In genomic region chr20:2872304-2873009, GRCh38 we compare ENCODE assay signal across 8 cellular contexts. TPM values are rescaled to one million over a fixed set of nuclear protein-coding genes. Genes with fewer than 3 reads are reported as not detected.
DNase-seq lines count a peak whose midpoint lies in the region; ATAC-seq, FAIRE-seq and TF ChIP-seq lines count a peak whose summit lies in the region.

No MANE protein-coding gene starts in this region.

- peak overlapping the region; percentile 32 for H4K91ac ChIP-seq in H1 (replicated peaks; ENCODE audit: insufficient read length, low read length)

- H2BK12ac ChIP-seq in H1 (ENCODE audit: low read depth, low read length) = peak overlapping the region; percentile 4; the same call in 1 of the 2 replicates

- H3K18ac ChIP-seq in H1 (ENCODE audit: extremely low read depth, low read length) = peak overlapping the region; percentile 49

- H3K9ac ChIP-seq in H1 (replicated peaks in 1 of 4; ENCODE audit: extremely low read depth in 1 of 4, low read depth in 3 of 4, low read length in 3 of 4) = peak overlapping the region in 2 of 4 experiments; percentile 26 to 76; a peak in 4 of 7 replicates

- H3K9me3 ChIP-seq in H1 (ENCODE audit: insufficient read depth in 2 of 2, low read depth in 1 of 2, low read length in 1 of 2) = no peaks in the 10 kb centered on the region

- no peak overlapping the region for H2AK5ac ChIP-seq in H1 (ENCODE audit: low read depth, low read length)

- H3K79me1 ChIP-seq in H1 (ENCODE audit: low read depth, low read length) = 0 out of 2 replicates have a peak, but pooled peaks cover 4% of the 10 kb centered on the region

- peak overlapping the region; percentile 36 for H4K5ac ChIP-seq in H1 (ENCODE audit: insufficient read length, low read depth, low read length)

- H3K23ac ChIP-seq in H1 (ENCODE audit: insufficient read length) = no peak overlapping the region

- H3K14ac ChIP-seq in H1 (ENCODE audit: insufficient read length) = no peak overlapping the region

- 0 out of 2 replicates have a peak overlapping the region, but pooled peaks have one; percentile 40 for H2BK15ac ChIP-seq in H1 (ENCODE audit: low read length)

- peak; percentile 25 to 41; a peak in 3 of 4 replicates for TF ChIP-seq RAD21 in H1 (IDR thresholded peaks at IDR 0.05 in 1 of 2, conservative IDR thresholded peaks at IDR 0.05 in 1 of 2; ENCODE audit: low read depth in 2 of 2, low read length in 2 of 2)

- H4K8ac ChIP-seq in H1 (ENCODE audit: extremely low read depth, insufficient read depth, low read length) = peak overlapping the region; percentile 88; the same call in 1 of the 2 replicates

- peak overlapping the region; percentile 70 to 82 (median 78) for H3K4me3 ChIP-seq in H1 (ENCODE audit: extremely low read depth in 1 of 4, insufficient read depth in 2 of 4, low read depth in 3 of 4, low read length in 4 of 4)

- H3K4ac ChIP-seq in H1 (replicated peaks; ENCODE audit: insufficient read length, low read depth, low read length) = peak overlapping the region; percentile 24

- FAIRE-seq in H1 (lab: Jason Lieb, UNC) = no peak

- H3K36me3 ChIP-seq in H1 (ENCODE audit: control insufficient read depth in 2 of 4, insufficient read depth in 4 of 4, low read length in 3 of 4) = 0 out of 8 replicates have a peak, but pooled peaks cover 0 to 3% (median 0%) of the 10 kb centered on the region in 4 experiments

- H2AFZ ChIP-seq in H1 (ENCODE audit: low read length) = peak overlapping the region; percentile 94

- no peak for TF ChIP-seq EP300 in H1 (IDR thresholded peaks at IDR 0.05; ENCODE audit: borderline replicate concordance in 1 of 2, low read depth in 2 of 2, low read length in 2 of 2)

- peak overlapping the region; percentile 70 for H2BK120ac ChIP-seq in H1 (replicated peaks; ENCODE audit: low read depth, low read length)

- peak overlapping the region; percentile 65 to 96 for H3K4me2 ChIP-seq in H1 (ENCODE audit: insufficient read depth in 1 of 2, low read depth in 2 of 2, low read length in 2 of 2)

- H3K23me2 ChIP-seq in H1 (ENCODE audit: low read depth, low read length) = peaks cover 12% of the 10 kb centered on the region

- WGBS in H1 (ENCODE audit: extremely low coverage in 1 of 2, insufficient coverage in 1 of 2, insufficient read length in 1 of 2, insufficient replicate concordance in 2 of 2, low coverage in 1 of 2, low lambda C conversion rate in 2 of 2, missing lambda C conversion rate in 1 of 2), 2 experiments = 1% methylated on average over 52 of the region's 62 CpGs; no CpG with 5 or more reads in 1 of the 2 experiments

- peaks cover 0 to 37% of the 10 kb centered on the region in 2 experiments; a peak in 3 of 4 replicates for H3K79me2 ChIP-seq in H1 (ENCODE audit: control insufficient read depth in 1 of 2, insufficient read depth in 2 of 2, low read length in 2 of 2)

- H3K27ac ChIP-seq in H1 (ENCODE audit: low read depth, low read length) = peak overlapping the region; percentile 8; the same call in 1 of the 2 replicates

- POLR2A ChIA-PET in H1 (lab: Charles Lee; ENCODE audit: partially characterized antibody) = interaction anchor here (0.6 to 1.7 kb wide), 9 partner anchors 13 to 209 kb away, joined by 3 to 6 read pairs (median 4); partner anchors contain the start of gene IDH3B

- H3K56ac ChIP-seq in H1 (replicated peaks; ENCODE audit: insufficient read length, low read depth, low read length) = peak overlapping the region; percentile 83

- peak; percentile 74 for TF ChIP-seq CTCF in GM10266 (IDR thresholded peaks at IDR 0.05; ENCODE audit: control insufficient read depth, insufficient read depth, low read depth, missing control alignments)
- TF ChIP-seq CTCF in H1 (IDR thresholded peaks at IDR 0.05; ENCODE audit: control extremely low read depth in 1 of 3, insufficient read depth in 1 of 3, low read depth in 1 of 3, low read length in 3 of 3) = peak; percentile 41 to 50 (median 46)

- H3K27me3 ChIP-seq in H1 (replicated peaks in 1 of 4; ENCODE audit: control insufficient read depth in 3 of 4, extremely low read depth in 1 of 4, insufficient read depth in 3 of 4, low read length in 3 of 4) = peaks cover 0 to 24% (median 14%) of the 10 kb centered on the region in 4 experiments; a peak in 5 of 7 replicates

- peaks cover 3 to 8% of the 10 kb centered on the region in 2 experiments for H4K20me1 ChIP-seq in H1 (replicated peaks in 1 of 2; ENCODE audit: control insufficient read depth in 1 of 2, insufficient read depth in 2 of 2, low read length in 2 of 2)

- H2BK20ac ChIP-seq in H1 (ENCODE audit: low read length) = no peak overlapping the region

- H2BK5ac ChIP-seq in H1 (ENCODE audit: low read depth, low read length) = no peak overlapping the region; the same call in 1 of the 2 replicates

- CTCF ChIA-PET in H1 (lab: Charles Lee; ENCODE audit: partially characterized antibody) = interaction anchor here (0.6 to 1.4 kb wide), 5 partner anchors 8 to 129 kb away, joined by 3 to 5 read pairs (median 3); no protein-coding TSS in a partner anchor

- TF ChIP-seq POLR2A in H1 (IDR thresholded peaks at IDR 0.05; ENCODE audit: control extremely low read depth in 1 of 2, low read depth in 2 of 2, low read length in 2 of 2) = no peak; a peak in 1 of 3 replicates

- ATAC-seq in HG02763 (IDR thresholded peaks at IDR 0.05; ENCODE audit: unreplicated experiment) = peak; percentile 29
- ATAC-seq in GM21737 (IDR thresholded peaks at IDR 0.05; ENCODE audit: unreplicated experiment) = no peak

- DNase-seq in GM10266 (ENCODE audit: extremely low spot score) (peak; percentile 75), NCI-H510A (lab: John Stamatoyannopoulos, UW) (peak; percentile 39), H1 (ENCODE audit: low read depth in 1 of 2, low spot score in 2 of 2) (peak in 1 of 2 experiments; percentile 86), middle frontal gyrus (ENCODE audit: extremely low spot score, low spot score) (peak; percentile 49)
- peak; percentile 90 for DNase-seq in activated CD8-positive, alpha-beta memory T cell treated with anti-CD3 and anti-CD28 coated beads for 24 hours
- DNase-seq in stimulated activated CD8-positive, alpha-beta memory T cell treated with anti-CD3 and anti-CD28 coated beads, Interleukin-2, amount 100 ng/mL, for 48 hours (ENCODE audit: low read depth in 2 of 2) = peak; percentile 68 to 74

- peaks cover 0 to 7% (median 4%) of the 10 kb centered on the region in 4 experiments; a peak in 6 of 7 replicates for H3K4me1 ChIP-seq in H1 (replicated peaks in 1 of 4; ENCODE audit: control insufficient read depth in 3 of 4, insufficient read depth in 4 of 4, low read length in 3 of 4)

RNA-seq across cellular contexts. Expression of gene PTPRA, which starts 0.8 kb away (rescaled TPM):
- total RNA-seq in H1 (2021; fragmentation: NEBNext Ultra II Directional; extraction: Animal tissue kit (Norgen Biotek cat#: 25700)) = 46.8 and 51.3 TPM in 2 replicates
- polyA plus RNA-seq in H1 (2011; rRNA removed) = 31.2 and 47.7 TPM in 2 replicates
- 50.5 TPM for polyA plus RNA-seq in H1 (2011; cell fraction: cytosol; rRNA removed)
- 49.3 TPM for polyA plus RNA-seq in H1 (2011; cell fraction: nucleus; rRNA removed)
- 39.8 to 49.7 TPM (median 43.5 TPM) in 4 replicates for polyA plus RNA-seq in H1 (2012, experiment 1 of 2)
- 17.8 TPM for polyA plus RNA-seq in H1 (2012, experiment 2 of 2)
- polyA plus RNA-seq in H1 (2013, experiment 1 of 2) = 84.1 TPM
- 101 TPM for polyA plus RNA-seq in H1 (2013, experiment 2 of 2)
- polyA minus RNA-seq in H1 (2011; rRNA and poly(A)+ RNA removed) = 56.8 and 93.4 TPM in 2 replicates
- 28.1 TPM for polyA minus RNA-seq in H1 (2011; cell fraction: cytosol; rRNA and poly(A)+ RNA removed)
- polyA minus RNA-seq in H1 (2011; cell fraction: nucleus; rRNA and poly(A)+ RNA removed) = 44.6 TPM

RNA-seq across cellular contexts. Expression of gene VPS16, which starts 31.9 kb away (rescaled TPM):
- total RNA-seq in H1 (2021; fragmentation: NEBNext Ultra II Directional; extraction: Animal tissue kit (Norgen Biotek cat#: 25700)) = 22.6 and 25.9 TPM in 2 replicates
- 23.8 and 26.8 TPM in 2 replicates for polyA plus RNA-seq in H1 (2011; rRNA removed)
- polyA plus RNA-seq in H1 (2011; cell fraction: cytosol; rRNA removed) = 27.6 TPM
- 100 TPM for polyA plus RNA-seq in H1 (2011; cell fraction: nucleus; rRNA removed)
- 23.2 to 34.5 TPM (median 32.4 TPM) in 4 replicates for polyA plus RNA-seq in H1 (2012, experiment 1 of 2)
- polyA plus RNA-seq in H1 (2012, experiment 2 of 2) = 16.8 TPM
- 13.7 TPM for polyA plus RNA-seq in H1 (2013, experiment 1 of 2)
- polyA plus RNA-seq in H1 (2013, experiment 2 of 2) = 12.5 TPM
- polyA minus RNA-seq in H1 (2011; rRNA and poly(A)+ RNA removed) = 25.5 and 26.0 TPM in 2 replicates
- 16.0 TPM for polyA minus RNA-seq in H1 (2011; cell fraction: cytosol; rRNA and poly(A)+ RNA removed)
- 23.4 TPM for polyA minus RNA-seq in H1 (2011; cell fraction: nucleus; rRNA and poly(A)+ RNA removed)

RNA-seq across cellular contexts. Expression of gene PCED1A, which starts 32.0 kb away (rescaled TPM):
- total RNA-seq in H1 (2021; fragmentation: NEBNext Ultra II Directional; extraction: Animal tissue kit (Norgen Biotek cat#: 25700)) = 13.4 and 14.6 TPM in 2 replicates
- 18.9 and 30.8 TPM in 2 replicates for polyA plus RNA-seq in H1 (2011; rRNA removed)
- polyA plus RNA-seq in H1 (2011; cell fraction: cytosol; rRNA removed) = 21.9 TPM
- 97.9 TPM for polyA plus RNA-seq in H1 (2011; cell fraction: nucleus; rRNA removed)
- 11.9 to 22.8 TPM (median 19.8 TPM) in 4 replicates for polyA plus RNA-seq in H1 (2012, experiment 1 of 2)
- 11.9 TPM for polyA plus RNA-seq in H1 (2012, experiment 2 of 2)
- 21.5 TPM for polyA plus RNA-seq in H1 (2013, experiment 1 of 2)
- 21.1 TPM for polyA plus RNA-seq in H1 (2013, experiment 2 of 2)
- polyA minus RNA-seq in H1 (2011; rRNA and poly(A)+ RNA removed) = 2.6 and 3.8 TPM in 2 replicates
- 7.5 TPM for polyA minus RNA-seq in H1 (2011; cell fraction: cytosol; rRNA and poly(A)+ RNA removed)
- 9.9 TPM for polyA minus RNA-seq in H1 (2011; cell fraction: nucleus; rRNA and poly(A)+ RNA removed)

RNA-seq across cellular contexts. Expression of gene TMEM239, which starts 56.3 kb away (rescaled TPM):
- not detected in 2 replicates for total RNA-seq in H1 (2021; fragmentation: NEBNext Ultra II Directional; extraction: Animal tissue kit (Norgen Biotek cat#: 25700))
- polyA plus RNA-seq in H1 (2011; rRNA removed) = not detected in 2 replicates
- not detected for polyA plus RNA-seq in H1 (2011; cell fraction: cytosol; rRNA removed)
- not detected for polyA plus RNA-seq in H1 (2011; cell fraction: nucleus; rRNA removed)
- polyA plus RNA-seq in H1 (2012, experiment 1 of 2) = not detected in 4 replicates
- polyA plus RNA-seq in H1 (2012, experiment 2 of 2) = not detected
- polyA plus RNA-seq in H1 (2013, experiment 1 of 2) = not detected
- not detected for polyA plus RNA-seq in H1 (2013, experiment 2 of 2)
- polyA minus RNA-seq in H1 (2011; rRNA and poly(A)+ RNA removed) = not detected in 2 replicates
- polyA minus RNA-seq in H1 (2011; cell fraction: cytosol; rRNA and poly(A)+ RNA removed) = not detected
- not detected for polyA minus RNA-seq in H1 (2011; cell fraction: nucleus; rRNA and poly(A)+ RNA removed)

RNA-seq across cellular contexts. Expression of gene C20orf141, which starts 57.7 kb away (rescaled TPM):
- not detected in 2 replicates for total RNA-seq in H1 (2021; fragmentation: NEBNext Ultra II Directional; extraction: Animal tissue kit (Norgen Biotek cat#: 25700))
- not detected in 2 replicates for polyA plus RNA-seq in H1 (2011; rRNA removed)
- polyA plus RNA-seq in H1 (2011; cell fraction: cytosol; rRNA removed) = not detected
- polyA plus RNA-seq in H1 (2011; cell fraction: nucleus; rRNA removed) = not detected
- not detected in 4 replicates for polyA plus RNA-seq in H1 (2012, experiment 1 of 2)
- not detected for polyA plus RNA-seq in H1 (2012, experiment 2 of 2)
- polyA plus RNA-seq in H1 (2013, experiment 1 of 2) = not detected
- polyA plus RNA-seq in H1 (2013, experiment 2 of 2) = not detected
- polyA minus RNA-seq in H1 (2011; rRNA and poly(A)+ RNA removed) = not detected in 2 replicates
- not detected for polyA minus RNA-seq in H1 (2011; cell fraction: cytosol; rRNA and poly(A)+ RNA removed)
- not detected for polyA minus RNA-seq in H1 (2011; cell fraction: nucleus; rRNA and poly(A)+ RNA removed)
